In genomic region chr11:35391922-35392813, GRCh38 we compare ENCODE assay signal across 9 cellular contexts. TPM values are rescaled to one million over a fixed set of nuclear protein-coding genes. Genes with fewer than 3 reads are reported as not detected.
DNase-seq lines count a peak whose midpoint lies in the region; ATAC-seq and TF ChIP-seq lines count a peak whose summit lies in the region.
"Had no signal": no experiment of that assay in that cellular context is flagged by ENCODE, and none has a peak within 500 bp of the region (broad histone marks: within the 10 kb centered on the region; RNA-seq: fewer than 3 reads in every experiment).

No MANE protein-coding gene starts in this region.

- H3K79me2 ChIP-seq in hepatocyte: no peaks in the 10 kb centered on the region

- no TSS peak for BruUV-seq in Calu3 (replicated peaks; lab: Mats Ljungman, UMichigan)

- peaks cover 43% of the 10 kb centered on the region for H3K4me1 Mint-ChIP-seq in Calu3 (ENCODE audit: low read depth, unreplicated experiment)

- intact Hi-C loops in Calu3 (cut with micrococcal nuclease; ENCODE audit: unreplicated experiment) (loop anchor here (1.0 to 10.0 kb wide), 8 partner anchors 115 to 797 kb away; no protein-coding TSS in a partner anchor), sciatic nerve (cut with DNase I) (loop anchor here (5.0 kb wide), 1 partner anchor 465 kb away; no protein-coding TSS in a partner anchor)

- no peaks in the 10 kb centered on the region for H3K27me3 ChIP-seq in hepatocyte

- no peak overlapping the region for H3K4me3 Mint-ChIP-seq in Calu3 (ENCODE audit: low read depth, unreplicated experiment)

- H3K4me2 ChIP-seq in hepatocyte: peak overlapping the region; percentile 38

- no peaks in the 10 kb centered on the region for H3K9me3 ChIP-seq in hepatocyte (ENCODE audit: low read depth)

- H3K4me3 ChIP-seq in astrocyte of the cerebellum (ENCODE audit: low read depth, low read length) (no peak overlapping the region), hepatocyte (no peak overlapping the region)

- no peak overlapping the region for H2AFZ ChIP-seq in hepatocyte

- in situ Hi-C loops in astrocyte of the cerebellum (cut with HindIII; ENCODE audit: low sequenced_read_pairs): loop anchor here (25.0 kb wide), 1 partner anchor 805 kb away; no protein-coding TSS in a partner anchor

- H3K27ac ChIP-seq in hepatocyte: no peak overlapping the region
- H3K27ac ChIP-seq: epithelial cell of prostate had no signal

- no peaks in the 10 kb centered on the region for H3K9me3 Mint-ChIP-seq in Calu3 (ENCODE audit: low read depth, unreplicated experiment)

- H3K27ac Mint-ChIP-seq in Calu3 (ENCODE audit: unreplicated experiment): no peak overlapping the region

- no peaks in the 10 kb centered on the region for H3K36me3 ChIP-seq in hepatocyte (replicated peaks; ENCODE audit: insufficient read depth, low read depth)

- no peaks in the 10 kb centered on the region for H3K27me3 Mint-ChIP-seq in Calu3 (ENCODE audit: unreplicated experiment)

- ATAC-seq in sciatic nerve: peak; percentile 96

- H4K20me1 ChIP-seq in hepatocyte (ENCODE audit: insufficient read depth, poor library complexity, severe bottlenecking): no peaks in the 10 kb centered on the region

- H3K9me2 ChIP-seq in hepatocyte (replicated peaks; ENCODE audit: insufficient read depth): no peaks in the 10 kb centered on the region

- TF ChIP-seq CTCF in Calu3 (IDR thresholded peaks at IDR 0.05; ENCODE audit: unreplicated experiment) (peak; percentile 87), astrocyte of the cerebellum (IDR thresholded peaks at IDR 0.05; ENCODE audit: low read depth, low read length, missing control alignments) (peak; percentile 80), hepatocyte (IDR thresholded peaks at IDR 0.05; ENCODE audit: poor library complexity) (peak; percentile 98)

- H3K4me1 ChIP-seq in hepatocyte (ENCODE audit: insufficient read depth): no peaks in the 10 kb centered on the region

- DNase-seq in Calu3: peak; percentile 92
- peak; percentile 24 for DNase-seq in GOT3 (lab: John Stamatoyannopoulos, UW)
- peak; percentile 49 for DNase-seq in NCI-H146 (lab: John Stamatoyannopoulos, UW)
- peak; percentile 70 for DNase-seq in T1000 (lab: John Stamatoyannopoulos, UW)
- DNase-seq in astrocyte of the cerebellum (ENCODE audit: low read depth): peak; percentile 53
- DNase-seq in hepatocyte (ENCODE audit: low spot score): peak; percentile 89
- DNase-seq in sciatic nerve (ENCODE audit: low spot score): peak; percentile 93
- DNase-seq in GF-D8 (lab: John Stamatoyannopoulos, UW): no peak

- CTCF ChIA-PET in Calu3 (lab: Charles Lee): interaction anchor here (1.0 to 2.3 kb wide), 7 partner anchors 18 to 495 kb away, joined by 3 to 12 read pairs (median 3); no protein-coding TSS in a partner anchor

- H3K36me3 Mint-ChIP-seq in Calu3 (ENCODE audit: insufficient read depth, unreplicated experiment): peaks cover 8% of the 10 kb centered on the region

- 31% methylated on average over 14 of the region's 14 CpGs for WGBS in hepatocyte (ENCODE audit: low lambda C conversion rate, missing lambda C conversion rate)

RNA-seq across cellular contexts. Expression of gene SLC1A2, which starts 27.2 kb away (rescaled TPM):
- total RNA-seq in Calu3 (2022): 0.37 and 0.40 TPM in 2 replicates
- 0.84 and 2.9 TPM in 2 replicates for total RNA-seq in hepatocyte
- polyA plus RNA-seq in hepatocyte: 0.59 TPM in 1 of 2 replicates, not detected in the other
- total RNA-seq in sciatic nerve: 0.98 TPM
